8 cellular contexts compared by ENCODE assay signal in genomic region chr3:172750069-172750367, GRCh38. TPM values are rescaled to one million over a fixed set of nuclear protein-coding genes. Genes with fewer than 3 reads are reported as not detected.
A peak's percentile ranks its signal among the peaks of the same experiment; 100 is the strongest.
DNase-seq lines count a peak whose midpoint lies in the region; FAIRE-seq and TF ChIP-seq lines count a peak whose summit lies in the region.

No MANE protein-coding gene starts in this region.

- H2BK20ac ChIP-seq in H1 (ENCODE audit: low read length), result no peak overlapping the region

- no peak overlapping the region for H2BK5ac ChIP-seq in H1 (ENCODE audit: low read depth, low read length)

- no peak overlapping the region for H3K18ac ChIP-seq in H1 (ENCODE audit: extremely low read depth, low read length)

- TF ChIP-seq POLR2A in H1 (IDR thresholded peaks at IDR 0.05; ENCODE audit: control extremely low read depth in 1 of 2, low read depth in 2 of 2, low read length in 2 of 2), result no peak

- no peak overlapping the region; the same call in 1 of the 2 replicates for H2BK12ac ChIP-seq in H1 (ENCODE audit: low read depth, low read length)

- no peak overlapping the region for H2AK5ac ChIP-seq in H1 (ENCODE audit: low read depth, low read length)

- FAIRE-seq in H1 (lab: Jason Lieb, UNC), result no peak

- peaks cover 5% of the 10 kb centered on the region; the same call in 1 of the 2 replicates for H3K79me1 ChIP-seq in H1 (ENCODE audit: low read depth, low read length)

- no peaks in the 10 kb centered on the region for H3K9me3 ChIP-seq in MG63
- H3K9me3 ChIP-seq in H1 (ENCODE audit: insufficient read depth in 2 of 2, low read depth in 1 of 2, low read length in 1 of 2), result no peaks in the 10 kb centered on the region
- no peaks in the 10 kb centered on the region for H3K9me3 ChIP-seq in neutrophil

- H3K4me1 ChIP-seq in H1 (replicated peaks in 1 of 4; ENCODE audit: control insufficient read depth in 3 of 4, insufficient read depth in 4 of 4, low read length in 3 of 4) (no peaks in the 10 kb centered on the region; a peak in 1 of 7 replicates), neutrophil (ENCODE audit: control insufficient read depth in 1 of 2, insufficient read depth in 1 of 2, low read depth in 1 of 2, low read length in 1 of 2) (peaks cover 14 to 17% of the 10 kb centered on the region in 2 experiments)

- H4K5ac ChIP-seq in H1 (ENCODE audit: insufficient read length, low read depth, low read length), result no peak overlapping the region

- H3K79me2 ChIP-seq in H1 (ENCODE audit: control insufficient read depth in 1 of 2, insufficient read depth in 2 of 2, low read length in 2 of 2), result peaks cover 23 to 42% of the 10 kb centered on the region in 2 experiments

- H4K8ac ChIP-seq in H1 (ENCODE audit: extremely low read depth, insufficient read depth, low read length), result no peak overlapping the region

- H3K4ac ChIP-seq in H1 (replicated peaks; ENCODE audit: insufficient read length, low read depth, low read length), result no peak overlapping the region

- H4K91ac ChIP-seq in H1 (replicated peaks; ENCODE audit: insufficient read length, low read length), result no peak overlapping the region

- no peak overlapping the region for H3K14ac ChIP-seq in H1 (ENCODE audit: insufficient read length)

- TF ChIP-seq EP300 in H1 (IDR thresholded peaks at IDR 0.05; ENCODE audit: borderline replicate concordance in 1 of 2, low read depth in 2 of 2, low read length in 2 of 2), result no peak

- no peak overlapping the region for H3K56ac ChIP-seq in H1 (replicated peaks; ENCODE audit: insufficient read length, low read depth, low read length)

- H3K4me3 ChIP-seq in MG63 (peak overlapping the region; percentile 93), H1 (ENCODE audit: extremely low read depth in 1 of 4, insufficient read depth in 2 of 4, low read depth in 3 of 4, low read length in 4 of 4) (peak overlapping the region; percentile 17 to 94 (median 30); a peak in 6 of 8 replicates), neutrophil (ENCODE audit: low read depth in 1 of 2, low read length in 1 of 2) (peak overlapping the region; percentile 71 to 77)

- in situ Hi-C loops in GM13977 (cut with MboI; ENCODE audit: low pct_unique_long_range_greater_than_20kb, low sequenced_read_pairs, unreplicated experiment), result no loop called here

- 26% methylated on average over 9 of the region's 9 CpGs; no CpG with 5 or more reads in 1 of the 2 experiments for WGBS in H1 (ENCODE audit: extremely low coverage in 1 of 2, insufficient coverage in 1 of 2, insufficient read length in 1 of 2, insufficient replicate concordance in 2 of 2, low coverage in 1 of 2, low lambda C conversion rate in 2 of 2, missing lambda C conversion rate in 1 of 2), 2 experiments

- peaks cover 31% of the 10 kb centered on the region for H3K36me3 ChIP-seq in MG63
- H3K36me3 ChIP-seq in H1 (ENCODE audit: control insufficient read depth in 2 of 4, insufficient read depth in 4 of 4, low read length in 3 of 4), result peaks cover 0 to 16% (median 4%) of the 10 kb centered on the region in 4 experiments; a peak in 3 of 8 replicates
- no peaks in the 10 kb centered on the region for H3K36me3 ChIP-seq in neutrophil

- H3K27me3 ChIP-seq in MG63 (no peaks in the 10 kb centered on the region), H1 (replicated peaks in 1 of 4; ENCODE audit: control insufficient read depth in 3 of 4, extremely low read depth in 1 of 4, insufficient read depth in 3 of 4, low read length in 3 of 4) (no peaks in the 10 kb centered on the region), neutrophil (no peaks in the 10 kb centered on the region)

- CTCF ChIA-PET in H1 (lab: Charles Lee; ENCODE audit: partially characterized antibody), result interaction anchor here (0.7 to 5.0 kb wide), 12 partner anchors 9 to 270 kb away, joined by 3 to 34 read pairs (median 4); partner anchors contain the start of gene NCEH1

- H3K9ac ChIP-seq in H1 (replicated peaks in 1 of 4; ENCODE audit: extremely low read depth in 1 of 4, low read depth in 3 of 4, low read length in 3 of 4), result peak overlapping the region in 2 of 4 experiments; percentile 54 to 66; a peak in 4 of 7 replicates

- peak overlapping the region; percentile 30 to 67; a peak in 3 of 4 replicates for H3K4me2 ChIP-seq in H1 (ENCODE audit: insufficient read depth in 1 of 2, low read depth in 2 of 2, low read length in 2 of 2)

- H3K23me2 ChIP-seq in H1 (ENCODE audit: low read depth, low read length), result no peaks in the 10 kb centered on the region

- H3K27ac ChIP-seq in H1 (ENCODE audit: low read depth, low read length) (peak overlapping the region; percentile 82), neutrophil (peak overlapping the region; percentile 57)

- H2AFZ ChIP-seq in H1 (ENCODE audit: low read length), result no peak overlapping the region; the same call in 1 of the 2 replicates

- TF ChIP-seq CTCF in H1 (IDR thresholded peaks at IDR 0.05; ENCODE audit: control extremely low read depth in 1 of 3, insufficient read depth in 1 of 3, low read depth in 1 of 3, low read length in 3 of 3), result no peak
- TF ChIP-seq CTCF in neutrophil (IDR thresholded peaks at IDR 0.05), result no peak
- TF ChIP-seq CTCF in GM13977 (IDR thresholded peaks at IDR 0.05; ENCODE audit: extremely low read depth, insufficient read depth, missing control alignments), result no peak

- H2BK15ac ChIP-seq in H1 (ENCODE audit: low read length), result no peak overlapping the region

- peaks cover 0 to 2% of the 10 kb centered on the region in 2 experiments for H4K20me1 ChIP-seq in H1 (replicated peaks in 1 of 2; ENCODE audit: control insufficient read depth in 1 of 2, insufficient read depth in 2 of 2, low read length in 2 of 2)

- POLR2A ChIA-PET in H1 (lab: Charles Lee; ENCODE audit: partially characterized antibody), result interaction anchor here (0.6 to 2.4 kb wide), 26 partner anchors 9 to 708 kb away, joined by 3 to 14 read pairs (median 4); partner anchors contain the start of gene NCEH1

- no peak for TF ChIP-seq RAD21 in H1 (IDR thresholded peaks at IDR 0.05 in 1 of 2, conservative IDR thresholded peaks at IDR 0.05 in 1 of 2; ENCODE audit: low read depth in 2 of 2, low read length in 2 of 2)

- no peak overlapping the region for H2BK120ac ChIP-seq in H1 (replicated peaks; ENCODE audit: low read depth, low read length)

- DNase-seq in COLO668 (lab: John Stamatoyannopoulos, UW; ENCODE audit: unreplicated experiment) (peak; percentile 20), MG63 (no peak), H1 (ENCODE audit: low read depth in 1 of 2, low spot score in 2 of 2) (no peak), NCI-H1930 (lab: John Stamatoyannopoulos, UW) (no peak), mucosa of gallbladder (ENCODE audit: low spot score) (no peak), GM13977 (ENCODE audit: low spot score) (no peak), NCI-H187 treated with DMSO at 0.1 percent for 48 hours (lab: John Stamatoyannopoulos, UW) (no peak)

- no peak overlapping the region for H3K23ac ChIP-seq in H1 (ENCODE audit: insufficient read length)

RNA-seq across cellular contexts. Expression of gene ECT2, which starts 0.5 kb away (rescaled TPM):
- total RNA-seq in MG63 (2014; rRNA removed; shearing (Covaris generic); ENCODE audit: low replicate concordance), result 49.2 and 84.5 TPM in 2 replicates
- total RNA-seq in H1 (2021; fragmentation: NEBNext Ultra II Directional; extraction: Animal tissue kit (Norgen Biotek cat#: 25700)), result 76.2 and 88.7 TPM in 2 replicates
- 9.9 and 19.5 TPM in 2 replicates for polyA plus RNA-seq in H1 (2011; rRNA removed)
- polyA plus RNA-seq in H1 (2011; cell fraction: cytosol; rRNA removed), result 29.8 TPM
- 16.0 TPM for polyA plus RNA-seq in H1 (2011; cell fraction: nucleus; rRNA removed)
- 23.0 to 58.2 TPM (median 30.5 TPM) in 4 replicates for polyA plus RNA-seq in H1 (2012, experiment 1 of 2)
- polyA plus RNA-seq in H1 (2012, experiment 2 of 2), result 2.6 TPM
- polyA plus RNA-seq in H1 (2013, experiment 1 of 2), result 46.0 TPM
- 48.1 TPM for polyA plus RNA-seq in H1 (2013, experiment 2 of 2)
- polyA minus RNA-seq in H1 (2011; rRNA and poly(A)+ RNA removed), result 45.3 and 69.9 TPM in 2 replicates
- 43.6 TPM for polyA minus RNA-seq in H1 (2011; cell fraction: cytosol; rRNA and poly(A)+ RNA removed)
- 118 TPM for polyA minus RNA-seq in H1 (2011; cell fraction: nucleus; rRNA and poly(A)+ RNA removed)
- total RNA-seq in mucosa of gallbladder, result 11.2 TPM

RNA-seq across cellular contexts. Expression of gene NCEH1, which starts 39.2 kb away (rescaled TPM):
- 24.8 and 26.1 TPM in 2 replicates for total RNA-seq in MG63 (2014; rRNA removed; shearing (Covaris generic); ENCODE audit: low replicate concordance)
- total RNA-seq in H1 (2021; fragmentation: NEBNext Ultra II Directional; extraction: Animal tissue kit (Norgen Biotek cat#: 25700)), result 5.4 and 6.4 TPM in 2 replicates
- 1.4 and 2.2 TPM in 2 replicates for polyA plus RNA-seq in H1 (2011; rRNA removed)
- 1.2 TPM for polyA plus RNA-seq in H1 (2011; cell fraction: cytosol; rRNA removed)
- 1.9 TPM for polyA plus RNA-seq in H1 (2011; cell fraction: nucleus; rRNA removed)
- 1.5 to 3.1 TPM (median 2.1 TPM) in 4 replicates for polyA plus RNA-seq in H1 (2012, experiment 1 of 2)
- polyA plus RNA-seq in H1 (2012, experiment 2 of 2), result 0.26 TPM
- polyA plus RNA-seq in H1 (2013, experiment 1 of 2), result 5.0 TPM
- polyA plus RNA-seq in H1 (2013, experiment 2 of 2), result 5.6 TPM
- 6.1 and 6.2 TPM in 2 replicates for polyA minus RNA-seq in H1 (2011; rRNA and poly(A)+ RNA removed)
- polyA minus RNA-seq in H1 (2011; cell fraction: cytosol; rRNA and poly(A)+ RNA removed), result 2.6 TPM
- 8.0 TPM for polyA minus RNA-seq in H1 (2011; cell fraction: nucleus; rRNA and poly(A)+ RNA removed)
- 15.1 TPM for total RNA-seq in mucosa of gallbladder

Comparison
In these comparisons a context has a peak if more than half of its experiments do, and no peak if none do; other contexts are left out.
1. H3K4me3 ChIP-seq: peak in every context shown above with its lines; median percentile 93 in MG63; 74 in neutrophil; 30 in H1.